11 cellular contexts compared by ENCODE assay signal in genomic region chr12:132493482-132494178, GRCh38.
DNase-seq lines count a peak whose midpoint lies in the region; ATAC-seq and TF ChIP-seq lines count a peak whose summit lies in the region.
"Had no signal": no experiment of that assay in that cellular context is flagged by ENCODE, and none has a peak within 500 bp of the region (broad histone marks: within the 10 kb centered on the region; RNA-seq: fewer than 3 reads in every experiment).

No MANE protein-coding gene starts in this region.

- H3K27me3 Mint-ChIP-seq in effector memory CD8-positive, alpha-beta T cell: no peaks in the 10 kb centered on the region
- H3K27me3 Mint-ChIP-seq: activated CD4-positive, alpha-beta memory T cell treated with anti-CD3 and anti-CD28 coated beads for 36 hours had no signal

- H3K4me1 ChIP-seq in parathyroid adenoma: peaks cover 19% of the 10 kb centered on the region

- H3K79me2 ChIP-seq in parathyroid adenoma: peaks cover 76% of the 10 kb centered on the region

- H3K36me3 ChIP-seq in parathyroid adenoma (ENCODE audit: control insufficient read depth, insufficient read depth, low read length): no peaks in the 10 kb centered on the region
- H3K36me3 ChIP-seq: ovary had no signal

- H3K9me3 ChIP-seq in parathyroid adenoma (ENCODE audit: control insufficient read depth, low read length): no peaks in the 10 kb centered on the region
- H3K9me3 ChIP-seq: ovary had no signal

- DNase-seq in HL-60 (ENCODE audit: low read depth in 1 of 2, low spot score in 1 of 2) (no peak), NOMO-1 treated with DMSO at 0.1 percent for 48 hours (lab: John Stamatoyannopoulos, UW; ENCODE audit: unreplicated experiment) (no peak)
- DNase-seq in effector memory CD8-positive, alpha-beta T cell: no peak
- DNase-seq: activated CD4-positive, alpha-beta memory T cell treated with anti-CD3 and anti-CD28 coated beads for 36 hours; Karpas-422; NCI-H2081 had no signal

- no peak for ATAC-seq in effector memory CD8-positive, alpha-beta T cell (replicated peaks)
- ATAC-seq in GM21529 (IDR thresholded peaks at IDR 0.05; ENCODE audit: unreplicated experiment) (no peak), HG02840 (IDR thresholded peaks at IDR 0.05; ENCODE audit: low FRiP score, unreplicated experiment) (no peak)

- H3K9me3 Mint-ChIP-seq in effector memory CD8-positive, alpha-beta T cell: no peaks in the 10 kb centered on the region
- H3K9me3 Mint-ChIP-seq: activated CD4-positive, alpha-beta memory T cell treated with anti-CD3 and anti-CD28 coated beads for 36 hours had no signal

- H3K27ac ChIP-seq in C4-2B (peak overlapping the region; percentile 94), HL-60 (replicated peaks) (peak overlapping the region; percentile 65), parathyroid adenoma (no peak overlapping the region)
- H3K27ac ChIP-seq: ovary had no signal

- peaks cover 32% of the 10 kb centered on the region for H3K36me3 Mint-ChIP-seq in effector memory CD8-positive, alpha-beta T cell (ENCODE audit: insufficient read depth)
- H3K36me3 Mint-ChIP-seq: activated CD4-positive, alpha-beta memory T cell treated with anti-CD3 and anti-CD28 coated beads for 36 hours had no signal

- TF ChIP-seq CTCF in C4-2B (conservative IDR thresholded peaks at IDR 0.05) (no peak), HL-60 (IDR thresholded peaks at IDR 0.05; ENCODE audit: insufficient read depth, low read length) (no peak), parathyroid adenoma (IDR thresholded peaks at IDR 0.05) (no peak)

- H3K4me3 Mint-ChIP-seq in effector memory CD8-positive, alpha-beta T cell: peak overlapping the region; percentile 78 to 87
- H3K4me3 Mint-ChIP-seq: activated CD4-positive, alpha-beta memory T cell treated with anti-CD3 and anti-CD28 coated beads for 36 hours had no signal

- no peak overlapping the region for H3K9ac ChIP-seq in parathyroid adenoma

- no peak overlapping the region for H2AFZ ChIP-seq in parathyroid adenoma

- peak overlapping the region in 1 of 2 donors; percentile 88 for H3K27ac Mint-ChIP-seq in effector memory CD8-positive, alpha-beta T cell
- H3K27ac Mint-ChIP-seq: activated CD4-positive, alpha-beta memory T cell treated with anti-CD3 and anti-CD28 coated beads for 36 hours had no signal

- H3K4me3 ChIP-seq in HL-60 (replicated peaks; ENCODE audit: insufficient read depth, low read length): no peak overlapping the region
- H3K4me3 ChIP-seq in parathyroid adenoma (ENCODE audit: low read depth, low read length): no peak overlapping the region
- H3K4me3 ChIP-seq: ovary had no signal

- H3K4me1 Mint-ChIP-seq in effector memory CD8-positive, alpha-beta T cell (ENCODE audit: low read depth in 2 of 2): peaks cover 59 to 63% of the 10 kb centered on the region in 2 donors

- H3K27me3 ChIP-seq in HL-60 (ENCODE audit: insufficient read depth, poor library complexity, severe bottlenecking) (no peaks in the 10 kb centered on the region), parathyroid adenoma (ENCODE audit: control insufficient read depth, insufficient read depth, low read length) (no peaks in the 10 kb centered on the region)
- H3K27me3 ChIP-seq: ovary had no signal

- peak overlapping the region; percentile 27 for H3K4me2 ChIP-seq in parathyroid adenoma (ENCODE audit: low read length)
